ENCODE assay signal across 9 cellular contexts in genomic region chr11:64650923-64651523, GRCh38.
A peak's percentile ranks its signal among the peaks of the same experiment; 100 is the strongest.
DNase-seq lines count a peak whose midpoint lies in the region; ATAC-seq, FAIRE-seq and TF ChIP-seq lines count a peak whose summit lies in the region.
"Had no signal": no experiment of that assay in that cellular context is flagged by ENCODE, and none has a peak within 500 bp of the region (broad histone marks: within the 10 kb centered on the region; RNA-seq: fewer than 3 reads in every experiment).

No MANE protein-coding gene starts in this region.

- CTCF ChIA-PET in AG04450 (lab: Charles Lee): interaction anchor here (0.7 to 5.3 kb wide), 12 partner anchors 9 to 202 kb away, joined by 3 to 36 read pairs (median 6); no protein-coding TSS in a partner anchor

- POLR2A ChIA-PET in AG04450 (lab: Yijun Ruan, JAX): no interaction called here

- peak; percentile 51 for TF ChIP-seq CTCF in AG04450 (IDR thresholded peaks at IDR 0.05; ENCODE audit: low read depth, low read length)

- DNase-seq in AG04450 (ENCODE audit: low read depth, low spot score): no peak
- no peak for DNase-seq in GM12892 (ENCODE audit: insufficient read length)
- peak; percentile 52 for DNase-seq in SK-MEL-5 (ENCODE audit: low read depth, low spot score)
- peak; percentile 62 for DNase-seq in iPS-NIHi11 (ENCODE audit: low spot score)
- DNase-seq in activated naive CD4-positive, alpha-beta T cell treated with anti-CD3 and anti-CD28 coated beads, Interleukin-2, amount 50 U/mL, for 72 hours (ENCODE audit: low spot score in 2 of 2): no peak
- no peak for DNase-seq in activated CD4-positive, alpha-beta T cell treated with anti-CD3 and anti-CD28 coated beads for 48 hours
- DNase-seq in DMS153 treated with DMSO at 0.1 percent for 48 hours (lab: John Stamatoyannopoulos, UW; ENCODE audit: unreplicated experiment): no peak

- H3K4me3 ChIP-seq in AG04450 (ENCODE audit: low read depth, low read length): no peak overlapping the region
- H3K4me3 ChIP-seq: SJCRH30 had no signal

- no peaks in the 10 kb centered on the region for H3K9me3 Mint-ChIP-seq in activated naive CD4-positive, alpha-beta T cell treated with anti-CD3 and anti-CD28 coated beads, Interleukin-2, amount 50 U/mL, for 72 hours

- H3K27ac ChIP-seq in AG04450 (ENCODE audit: low read depth, low read length): no peak overlapping the region
- H3K27ac ChIP-seq: SJCRH30 had no signal

- H3K27me3 ChIP-seq in AG04450 (ENCODE audit: control insufficient read depth, insufficient read depth, low read length): peaks cover 27% of the 10 kb centered on the region
- H3K27me3 ChIP-seq: SJCRH30 had no signal

- in situ Hi-C loops in SK-MEL-5 (cut with HindIII; ENCODE audit: low pct_unique_long_range_greater_than_20kb, low sequenced_read_pairs): no loop called here

- TF ChIP-seq POLR2A in GM12892 (IDR thresholded peaks at IDR 0.05; ENCODE audit: low read depth, low read length): no peak

- peak; percentile 36 for FAIRE-seq in GM12892 (lab: Jason Lieb, UNC)

- no peaks in the 10 kb centered on the region for H3K36me3 Mint-ChIP-seq in activated naive CD4-positive, alpha-beta T cell treated with anti-CD3 and anti-CD28 coated beads, Interleukin-2, amount 50 U/mL, for 72 hours

- no peak for ATAC-seq in activated naive CD4-positive, alpha-beta T cell treated with anti-CD3 and anti-CD28 coated beads, Interleukin-2, amount 50 U/mL, for 72 hours
- ATAC-seq in HG02798 (IDR thresholded peaks at IDR 0.05; ENCODE audit: poor library complexity, unreplicated experiment): no peak

- H3K9me3 ChIP-seq in AG04450 (ENCODE audit: control insufficient read depth, insufficient read depth, low read length): no peaks in the 10 kb centered on the region
- H3K9me3 ChIP-seq: SJCRH30 had no signal

- no peak overlapping the region for H3K27ac Mint-ChIP-seq in activated naive CD4-positive, alpha-beta T cell treated with anti-CD3 and anti-CD28 coated beads, Interleukin-2, amount 50 U/mL, for 72 hours

Comparison
In these comparisons a context has a peak if more than half of its experiments do, and no peak if none do; other contexts are left out.
1. DNase-seq: peak in SK-MEL-5 (single experiment) and iPS-NIHi11 (single experiment); none in AG04450 (single experiment), GM12892 (single experiment), activated naive CD4-positive, alpha-beta T cell treated with anti-CD3 and anti-CD28 coated beads, Interleukin-2, amount 50 U/mL, for 72 hours (0 of 2), activated CD4-positive, alpha-beta T cell treated with anti-CD3 and anti-CD28 coated beads for 48 hours (single experiment) and DMS153 treated with DMSO at 0.1 percent for 48 hours (single experiment).